In the genomic region with DNA sequence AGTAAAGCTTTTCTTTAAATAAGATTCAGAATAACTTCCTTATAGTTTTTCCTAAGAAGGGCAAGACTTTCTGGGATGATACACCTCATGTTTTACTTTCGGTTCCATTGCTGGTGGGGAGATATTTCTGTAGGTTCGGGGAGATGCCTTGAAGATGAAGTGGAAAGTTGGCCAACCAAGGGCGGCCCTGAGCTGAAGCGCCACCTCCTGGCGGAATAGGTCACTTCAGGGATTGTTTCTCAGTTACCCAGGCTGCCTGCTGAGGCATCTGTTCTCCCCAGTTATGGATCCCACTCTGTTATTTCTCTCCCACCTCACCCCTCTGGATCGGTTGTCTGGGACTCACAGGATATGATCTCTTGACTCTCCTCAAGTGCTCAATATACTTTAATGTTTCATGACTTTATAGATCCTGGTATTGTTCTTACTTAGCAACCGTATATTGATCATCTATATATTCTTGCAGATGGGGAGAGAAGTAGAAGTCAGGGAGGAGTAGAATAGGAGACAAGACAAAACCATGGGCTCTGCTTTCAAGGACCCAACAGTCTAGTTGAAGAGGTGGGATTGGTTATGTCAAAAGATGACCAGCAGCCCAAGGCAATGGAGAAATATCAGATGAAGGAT, we compare ENCODE assay signal across 8 cellular contexts. TPM values are rescaled to one million over a fixed set of nuclear protein-coding genes. Genes with fewer than 3 reads are reported as not detected.
DNase-seq lines count a peak whose midpoint lies in the region; TF ChIP-seq lines count a peak whose summit lies in the region.

No MANE protein-coding gene starts in this region.

- no peak overlapping the region for H3K9ac ChIP-seq in mesenchymal stem cell (ENCODE audit: low read length)

- no peak overlapping the region for H4K91ac ChIP-seq in mesenchymal stem cell (ENCODE audit: low read length)

- H2AK5ac ChIP-seq in mesenchymal stem cell (ENCODE audit: low read length, severe bottlenecking): no peak overlapping the region

- no peak overlapping the region for H3K27ac Mint-ChIP-seq in chondrocyte (ENCODE audit: unreplicated experiment)

- H2BK120ac ChIP-seq in mesenchymal stem cell (ENCODE audit: low read depth, low read length): no peak overlapping the region

- no peak overlapping the region for H2BK15ac ChIP-seq in mesenchymal stem cell (ENCODE audit: low read depth, poor library complexity, severe bottlenecking)

- H2BK5ac ChIP-seq in mesenchymal stem cell (ENCODE audit: low read depth, low read length, poor library complexity, severe bottlenecking): no peak overlapping the region

- TF ChIP-seq CTCF in chondrocyte (IDR thresholded peaks at IDR 0.05): peak; percentile 77

- no peak overlapping the region for H3K4me3 ChIP-seq in mesenchymal stem cell (ENCODE audit: insufficient read depth in 1 of 2, low read depth in 1 of 2, low read length in 2 of 2)

- no peaks in the 10 kb centered on the region for H3K36me3 ChIP-seq in mesenchymal stem cell (ENCODE audit: control insufficient read depth in 1 of 2, insufficient read depth in 2 of 2, low read depth in 1 of 2, low read length in 2 of 2)

- no peak overlapping the region for H4K8ac ChIP-seq in mesenchymal stem cell (ENCODE audit: low read length)

- H3K9me3 Mint-ChIP-seq in chondrocyte (ENCODE audit: low read depth): no peaks in the 10 kb centered on the region

- no peak overlapping the region for H3K4ac ChIP-seq in mesenchymal stem cell (ENCODE audit: low read depth in 1 of 2, low read length in 2 of 2)

- H3K18ac ChIP-seq in mesenchymal stem cell (ENCODE audit: low read depth in 1 of 2, low read length in 2 of 2): no peak overlapping the region

- H3K4me1 Mint-ChIP-seq in chondrocyte (ENCODE audit: low read depth): peaks cover 23% of the 10 kb centered on the region

- no peak overlapping the region for H3K14ac ChIP-seq in mesenchymal stem cell (ENCODE audit: low read length in 2 of 2)

- no peaks in the 10 kb centered on the region for H3K36me3 Mint-ChIP-seq in chondrocyte (ENCODE audit: low read depth)

- no peaks in the 10 kb centered on the region for H3K27me3 Mint-ChIP-seq in chondrocyte (ENCODE audit: low read depth)

- H3K4me1 ChIP-seq in mesenchymal stem cell (ENCODE audit: control insufficient read depth, insufficient read depth, low read depth, low read length): no peaks in the 10 kb centered on the region

- no peak overlapping the region for H3K4me3 Mint-ChIP-seq in chondrocyte (ENCODE audit: unreplicated experiment)

- no peak overlapping the region for H2AFZ ChIP-seq in mesenchymal stem cell (ENCODE audit: low read depth, low read length)

- H3K27ac ChIP-seq in mesenchymal stem cell (ENCODE audit: low read length, poor library complexity, severe bottlenecking): no peak overlapping the region

- H3K79me1 ChIP-seq in mesenchymal stem cell (replicated peaks; ENCODE audit: low read length, poor library complexity, severe bottlenecking): no peaks in the 10 kb centered on the region

- WGBS in mesenchymal stem cell: 31% methylated on average over 6 of the region's 7 CpGs

- no peaks in the 10 kb centered on the region for H3K27me3 ChIP-seq in mesenchymal stem cell (ENCODE audit: control insufficient read depth in 1 of 2, insufficient read depth in 1 of 2, low read length in 2 of 2)

- H3K4me2 ChIP-seq in mesenchymal stem cell (ENCODE audit: low read length, poor library complexity, severe bottlenecking): no peak overlapping the region

- H3K23ac ChIP-seq in mesenchymal stem cell (ENCODE audit: low read length in 2 of 2): no peak overlapping the region

- no peaks in the 10 kb centered on the region for H3K9me3 ChIP-seq in mesenchymal stem cell (ENCODE audit: control insufficient read depth, low read length)

- peak; percentile 27 for DNase-seq in NK-92 treated with Interleukin-12 subunit alpha and Interleukin-12 subunit beta, amount 100 ng/mL, for 24 hours (lab: John Stamatoyannopoulos, UW)
- DNase-seq in NK-92 (lab: John Stamatoyannopoulos, UW; ENCODE audit: unreplicated experiment) (no peak), HCEC 1CT (peak; percentile 53), M059J (ENCODE audit: low read depth) (peak; percentile 54), chondrocyte (ENCODE audit: low spot score) (no peak), mesenchymal stem cell (peak; percentile 61)
- peak; percentile 19 to 49 (median 38) for DNase-seq in activated CD4-positive, CD25-positive, alpha-beta regulatory T cell (lab: John Stamatoyannopoulos, UW)
- peak; percentile 40 for DNase-seq in stimulated activated CD8-positive, alpha-beta memory T cell treated with anti-CD3 and anti-CD28 coated beads, Interleukin-7, amount 100 ng/mL, for 24 hours (ENCODE audit: low read depth)

- no peak overlapping the region for H2BK12ac ChIP-seq in mesenchymal stem cell (ENCODE audit: low read length in 2 of 2)

RNA-seq across cellular contexts. Expression of a gene that starts 23.4 kb away (rescaled TPM):
- total RNA-seq in M059J (2014; rRNA removed; shearing (Covaris generic)): 0.71 and 3.1 TPM in 2 replicates
- 6.6 to 10.8 TPM (median 7.8 TPM) in 3 replicates for total RNA-seq in chondrocyte
- polyA plus RNA-seq in mesenchymal stem cell (2013, experiment 1 of 2): 0.03 TPM
- 0.04 TPM for polyA plus RNA-seq in mesenchymal stem cell (2013, experiment 2 of 2)

Comparison
In these comparisons a context has a peak if more than half of its experiments do, and no peak if none do; other contexts are left out.
1. DNase-seq: peak in NK-92 treated with Interleukin-12 subunit alpha and Interleukin-12 subunit beta, amount 100 ng/mL, for 24 hours (single experiment), HCEC 1CT (single experiment), M059J (single experiment), activated CD4-positive, CD25-positive, alpha-beta regulatory T cell (4 of 4), mesenchymal stem cell (single experiment) and stimulated activated CD8-positive, alpha-beta memory T cell treated with anti-CD3 and anti-CD28 coated beads, Interleukin-7, amount 100 ng/mL, for 24 hours (single experiment); none in NK-92 (single experiment) and chondrocyte (single experiment).